24 cellular contexts compared by ENCODE assay signal in genomic region chr11:78254263-78254662, GRCh38.
"Had no signal": no experiment of that assay in that cellular context is flagged by ENCODE, and none has a peak within 500 bp of the region (broad histone marks: within the 10 kb centered on the region; RNA-seq: fewer than 3 reads in every experiment).

No MANE protein-coding gene starts in this region.

- H3K4me2 ChIP-seq: PC-9 had no signal

- ATAC-seq: HepG2 had no signal

- H3K4me1 ChIP-seq: SJSA1 had no signal

- H3K36me3 ChIP-seq: MG63, SJSA1 had no signal

- H3K4me3 ChIP-seq: MG63, PC-9, Peyer's patch, SJSA1, SK-N-MC had no signal

- DNase-seq: Karpas-422; KG1; MG63; NCI-H1092; NCI-H1105 treated with DMSO at 0.1 percent for 48 hours; NCI-H1417 treated with DMSO at 0.1 percent for 48 hours; NCI-H146; NCI-H1694 treated with DMSO at 0.1 percent for 48 hours; NCI-H1930; NCI-H2081; NCI-H2107; NCI-H2227 treated with DMSO at 0.1 percent for 48 hours; NCI-H510A; NCI-H524 treated with DMSO at 0.1 percent for 48 hours; NCI-H69; NCI-H774; NK-92 treated with Interleukin-12 subunit alpha and Interleukin-12 subunit beta, amount 100 ng/mL, for 24 hours; PC-9; Peyer's patch; Right ventricle myocardium superior; SIG-M5 had no signal

- H3K27ac ChIP-seq: PC-9, Peyer's patch, SJSA1, SK-N-MC had no signal

- H3K9me3 ChIP-seq: MG63, Peyer's patch, SJSA1 had no signal

- FAIRE-seq: HepG2 had no signal

- H2AFZ ChIP-seq: PC-9 had no signal

- H3K27me3 ChIP-seq: MG63, Peyer's patch, SJSA1 had no signal
